Comparison of ENCODE assay signal across 7 cellular contexts in the genomic region with DNA sequence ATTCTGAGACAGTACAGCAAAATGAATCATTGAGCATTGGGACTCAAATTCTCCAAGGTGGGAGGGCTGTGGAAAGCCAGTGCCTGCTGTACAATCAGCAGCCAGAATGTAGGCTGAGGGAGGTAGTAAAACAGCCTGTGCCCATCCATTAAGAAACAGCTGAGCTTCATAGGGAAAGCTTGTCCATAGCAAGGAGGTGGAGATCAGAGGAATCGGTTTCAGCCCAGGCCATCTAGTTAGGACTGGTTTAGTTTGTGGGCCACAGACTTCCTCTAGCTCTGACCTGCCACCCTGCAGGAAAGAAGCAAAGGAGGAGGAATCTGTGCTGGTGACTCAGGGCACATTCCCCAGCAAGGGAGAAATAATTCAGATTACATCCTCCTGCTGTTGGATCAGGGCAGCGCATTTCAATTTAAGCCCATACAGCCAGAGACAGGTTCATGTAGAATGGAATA.
A peak's percentile ranks its signal among the peaks of the same experiment; 100 is the strongest.
DNase-seq lines count a peak whose midpoint lies in the region; ATAC-seq and TF ChIP-seq lines count a peak whose summit lies in the region.

No MANE protein-coding gene starts in this region.

- no peak overlapping the region for H3K9ac ChIP-seq in HUES48 (ENCODE audit: low read depth, low read length)

- ATAC-seq in GM18873 (IDR thresholded peaks at IDR 0.05; ENCODE audit: low FRiP score, unreplicated experiment) = no peak

- H3K27ac ChIP-seq in HUES48 (ENCODE audit: low read depth, low read length) = peak overlapping the region; percentile 43
- peak overlapping the region; percentile 57 to 60 for H3K27ac ChIP-seq in tibial artery

- H3K4me1 ChIP-seq in HUES48 (ENCODE audit: control insufficient read depth, insufficient read depth, low read length) (peaks cover 29% of the 10 kb centered on the region), tibial artery (peaks cover 0 to 57% (median 42%) of the 10 kb centered on the region in 4 donors)

- no peaks in the 10 kb centered on the region for H3K9me3 ChIP-seq in HUES48 (ENCODE audit: control insufficient read depth, insufficient read depth, low read length)
- no peaks in the 10 kb centered on the region for H3K9me3 ChIP-seq in tibial artery

- H3K27me3 ChIP-seq in HUES48 (ENCODE audit: control insufficient read depth, insufficient read depth, low read length) (no peaks in the 10 kb centered on the region), tibial artery (no peaks in the 10 kb centered on the region)

- peak; percentile 20 to 25 for TF ChIP-seq CTCF in tibial artery (IDR thresholded peaks at IDR 0.05)

- no peak overlapping the region for H3K4me3 ChIP-seq in HUES48 (ENCODE audit: low read depth, low read length)
- H3K4me3 ChIP-seq in tibial artery = no peak overlapping the region

- intact Hi-C loops in tibial artery (cut with DNase I; ENCODE audit: low total_unique reads) = no loop called here

- DNase-seq in astrocyte of the hippocampus (ENCODE audit: low read depth, low spot score) (peak; percentile 89), inferior parietal cortex (ENCODE audit: extremely low spot score) (peak; percentile 19), tibial artery (peak; percentile 35 to 72), HT-29 (ENCODE audit: low spot score) (no peak)
- no peak for DNase-seq in stimulated activated CD4-positive, alpha-beta T cell treated with anti-CD3 and anti-CD28 coated beads, Interleukin-2, amount 100 ng/mL, for 24 hours

- H3K36me3 ChIP-seq in HUES48 (ENCODE audit: control insufficient read depth, insufficient read depth, low read length) (no peaks in the 10 kb centered on the region), tibial artery (no peaks in the 10 kb centered on the region)

Comparison
In these comparisons a context has a peak if more than half of its experiments do, and no peak if none do; other contexts are left out.
1. DNase-seq: peak in astrocyte of the hippocampus (single experiment), inferior parietal cortex (single experiment) and tibial artery (2 of 2); none in HT-29 (single experiment) and stimulated activated CD4-positive, alpha-beta T cell treated with anti-CD3 and anti-CD28 coated beads, Interleukin-2, amount 100 ng/mL, for 24 hours (0 of 2).